Comparison of ENCODE assay signal across 8 cellular contexts in the genomic region with DNA sequence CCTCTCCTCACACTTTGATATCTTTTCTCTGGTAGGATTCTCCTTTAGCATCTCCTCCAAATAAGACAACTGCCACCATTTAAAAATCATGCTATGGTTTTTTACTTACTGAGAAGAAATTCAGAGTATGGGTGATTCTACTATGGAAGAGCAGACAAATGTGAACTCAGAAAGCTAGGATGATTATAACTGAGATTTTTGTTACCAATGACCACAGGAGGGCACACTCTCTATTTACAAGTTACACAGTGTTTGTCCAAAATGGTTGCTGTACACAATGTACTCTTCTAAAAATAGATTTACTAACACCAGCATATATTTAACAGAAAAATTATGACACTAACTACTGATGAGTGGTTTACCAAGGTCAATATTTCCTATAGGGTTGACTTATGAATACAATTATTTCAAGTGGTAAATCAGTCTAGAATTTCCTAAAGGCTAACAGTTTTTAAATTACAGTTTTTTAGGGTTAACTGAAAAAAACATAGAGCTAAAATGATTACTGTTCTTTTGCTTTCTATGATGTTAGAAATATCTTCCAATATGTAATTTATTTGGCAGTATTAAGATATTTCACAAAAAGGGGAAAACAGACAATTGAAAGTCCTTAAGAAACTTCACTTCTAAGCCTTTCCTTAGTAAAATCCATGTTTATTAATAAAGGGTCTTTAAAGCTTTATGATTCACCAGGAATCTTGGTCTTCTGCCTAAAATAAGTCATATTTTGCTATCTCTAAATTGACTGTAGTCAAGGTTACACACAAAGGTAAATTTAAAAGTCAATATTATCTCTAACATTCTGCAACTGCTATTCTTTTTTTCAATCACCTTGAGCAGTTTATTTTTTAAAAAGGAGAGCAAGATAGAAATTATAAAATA. TPM values are rescaled to one million over a fixed set of nuclear protein-coding genes. Genes with fewer than 3 reads are reported as not detected.
DNase-seq lines count a peak whose midpoint lies in the region; ATAC-seq and TF ChIP-seq lines count a peak whose summit lies in the region.

No MANE protein-coding gene starts in this region.

- 0 out of 2 replicates have a peak, but pooled peaks cover 1% of the 10 kb centered on the region for H3K36me3 ChIP-seq in H7 (replicated peaks; ENCODE audit: control insufficient read depth, insufficient read depth, low read length)

- DNase-seq in AG09319 (ENCODE audit: extremely low read depth, low read depth) (peak; percentile 18), NCI-H2029 (lab: John Stamatoyannopoulos, UW) (peak; percentile 28), activated B cell treated with CpG ODN at 0.5 μM for 24 hours (no peak), glutamatergic neuron (no peak), skeletal muscle cell (ENCODE audit: low read depth) (peak; percentile 25), H7 (no peak)

- H3K4me1 Mint-ChIP-seq in activated B cell treated with CpG ODN at 0.5 μM for 24 hours: peaks cover 30% of the 10 kb centered on the region
- peaks cover 10% of the 10 kb centered on the region for H3K4me1 Mint-ChIP-seq in glutamatergic neuron (ENCODE audit: low read depth, unreplicated experiment)

- TF ChIP-seq CTCF in AG09319 (IDR thresholded peaks at IDR 0.05; ENCODE audit: low read depth, low read length): peak; percentile 46
- no peak for TF ChIP-seq CTCF in activated B cell treated with CpG ODN at 0.5 μM for 24 hours (IDR thresholded peaks at IDR 0.05)
- peak; percentile 44 for TF ChIP-seq CTCF in glutamatergic neuron (IDR thresholded peaks at IDR 0.05; ENCODE audit: partially characterized antibody, unreplicated experiment)

- H3K27me3 Mint-ChIP-seq in activated B cell treated with CpG ODN at 0.5 μM for 24 hours (no peaks in the 10 kb centered on the region), glutamatergic neuron (ENCODE audit: unreplicated experiment) (peaks cover 2% of the 10 kb centered on the region)

- H3K4me3 ChIP-seq in skeletal muscle cell (ENCODE audit: low read depth, low read length): no peak overlapping the region
- no peak overlapping the region for H3K4me3 ChIP-seq in H7 (ENCODE audit: insufficient read depth, low read depth, low read length)

- H3K9me3 Mint-ChIP-seq in activated B cell treated with CpG ODN at 0.5 μM for 24 hours: peaks cover 7% of the 10 kb centered on the region
- H3K9me3 Mint-ChIP-seq in glutamatergic neuron (ENCODE audit: unreplicated experiment): no peaks in the 10 kb centered on the region

- CTCF ChIA-PET in activated B cell treated with CpG ODN at 0.5 μM for 24 hours (lab: Charles Lee): interaction anchor here (0.9 to 8.5 kb wide), 10 partner anchors 8 to 350 kb away, joined by 3 to 120 read pairs (median 4); a partner anchor contains a TSS

- H3K36me3 Mint-ChIP-seq in activated B cell treated with CpG ODN at 0.5 μM for 24 hours (ENCODE audit: low read depth) (peaks cover 7% of the 10 kb centered on the region), glutamatergic neuron (ENCODE audit: unreplicated experiment) (no peaks in the 10 kb centered on the region)

- POLR2A ChIA-PET in activated B cell treated with CpG ODN at 0.5 μM for 24 hours (lab: Charles Lee): interaction anchor here (1.3 kb wide), 1 partner anchor 351 kb away, joined by 3 read pairs; no protein-coding TSS in a partner anchor

- H3K27ac Mint-ChIP-seq in activated B cell treated with CpG ODN at 0.5 μM for 24 hours (no peak overlapping the region), glutamatergic neuron (ENCODE audit: unreplicated experiment) (peak overlapping the region; percentile 11)

- no peaks in the 10 kb centered on the region for H3K27me3 ChIP-seq in H7 (ENCODE audit: control insufficient read depth, insufficient read depth, low read length)

- ATAC-seq in GM18511 (IDR thresholded peaks at IDR 0.05; ENCODE audit: unreplicated experiment): peak; percentile 83
- ATAC-seq in HG02938 (IDR thresholded peaks at IDR 0.05; ENCODE audit: unreplicated experiment): peak; percentile 69
- ATAC-seq in activated B cell treated with CpG ODN at 0.5 μM for 24 hours (ENCODE audit: low read depth): peak; percentile 35

- intact Hi-C loops in activated B cell treated with CpG ODN at 0.5 μM for 24 hours (cut with micrococcal nuclease): loop anchor here (1.0 to 5.0 kb wide), 5 partner anchors 57 to 350 kb away; a partner anchor contains a TSS

- H3K4me3 Mint-ChIP-seq in activated B cell treated with CpG ODN at 0.5 μM for 24 hours (no peak overlapping the region), glutamatergic neuron (ENCODE audit: unreplicated experiment) (no peak overlapping the region)

RNA-seq across cellular contexts. Expression of a gene that starts 57.2 kb away (rescaled TPM):
- total RNA-seq in activated B cell treated with CpG ODN at 0.5 μM for 24 hours (9.9 and 11.0 TPM in 2 replicates), glutamatergic neuron (ENCODE audit: unreplicated experiment) (48.1 TPM)
- total RNA-seq in H7 (2014; rRNA removed; shearing (Covaris generic)): 48.4 and 83.7 TPM in 2 replicates

Comparison
In these comparisons a context has a peak if more than half of its experiments do, and no peak if none do; other contexts are left out.
1. DNase-seq: peak in AG09319 (single experiment), NCI-H2029 (single experiment) and skeletal muscle cell (single experiment); none in activated B cell treated with CpG ODN at 0.5 μM for 24 hours (single experiment), glutamatergic neuron (single experiment) and H7 (single experiment).
2. Peak in every context shown above with its lines, with median percentiles within 50 percentile points of each other: ATAC-seq.